In genomic region chr17:39208893-39209292, GRCh38 we compare ENCODE assay signal across 9 cellular contexts. TPM values are rescaled to one million over a fixed set of nuclear protein-coding genes. Genes with fewer than 3 reads are reported as not detected.
DNase-seq lines count a peak whose midpoint lies in the region; ATAC-seq and TF ChIP-seq lines count a peak whose summit lies in the region.
"Had no signal": no experiment of that assay in that cellular context is flagged by ENCODE, and none has a peak within 500 bp of the region (broad histone marks: within the 10 kb centered on the region; RNA-seq: fewer than 3 reads in every experiment).

No MANE protein-coding gene starts in this region.

- H3K36me3 ChIP-seq in prostate gland: peaks cover 6 to 10% of the 10 kb centered on the region in 2 donors

- peak; percentile 14 for ATAC-seq in activated CD8-positive, alpha-beta T cell treated with anti-CD3 and anti-CD28 coated beads for 36 hours
- no peak for ATAC-seq in activated CD8-positive, alpha-beta T cell treated with anti-CD3 and anti-CD28 coated beads, Interleukin-2, amount 10 ng/mL, durations not matched to agents 7 days and 5 days
- no peak for ATAC-seq in activated T-helper 17 cell treated with anti-CD3 and anti-CD28 coated beads, Interleukin-2, amount 50 U/mL, for 72 hours (replicated peaks)
- ATAC-seq in HG03378 (IDR thresholded peaks at IDR 0.05; ENCODE audit: unreplicated experiment): no peak

- peak overlapping the region; percentile 36 for H3K27ac Mint-ChIP-seq in activated CD8-positive, alpha-beta T cell treated with anti-CD3 and anti-CD28 coated beads for 36 hours
- no peak overlapping the region for H3K27ac Mint-ChIP-seq in activated CD8-positive, alpha-beta T cell treated with anti-CD3 and anti-CD28 coated beads, Interleukin-2, amount 10 ng/mL, durations not matched to agents 7 days and 5 days
- no peak overlapping the region for H3K27ac Mint-ChIP-seq in activated T-helper 17 cell treated with anti-CD3 and anti-CD28 coated beads, Interleukin-2, amount 50 U/mL, for 72 hours

- peaks cover 17% of the 10 kb centered on the region for H3K4me1 ChIP-seq in prostate gland (replicated peaks)

- peak overlapping the region; percentile 44 for H3K4me3 Mint-ChIP-seq in activated CD8-positive, alpha-beta T cell treated with anti-CD3 and anti-CD28 coated beads for 36 hours
- no peak overlapping the region for H3K4me3 Mint-ChIP-seq in activated CD8-positive, alpha-beta T cell treated with anti-CD3 and anti-CD28 coated beads, Interleukin-2, amount 10 ng/mL, durations not matched to agents 7 days and 5 days
- peak overlapping the region; percentile 70 for H3K4me3 Mint-ChIP-seq in activated T-helper 17 cell treated with anti-CD3 and anti-CD28 coated beads, Interleukin-2, amount 50 U/mL, for 72 hours

- peaks cover 13% of the 10 kb centered on the region for H3K36me3 Mint-ChIP-seq in activated CD8-positive, alpha-beta T cell treated with anti-CD3 and anti-CD28 coated beads for 36 hours (ENCODE audit: low read depth)
- peaks cover 12% of the 10 kb centered on the region for H3K36me3 Mint-ChIP-seq in activated CD8-positive, alpha-beta T cell treated with anti-CD3 and anti-CD28 coated beads, Interleukin-2, amount 10 ng/mL, durations not matched to agents 7 days and 5 days (ENCODE audit: low read depth)
- peaks cover 14% of the 10 kb centered on the region for H3K36me3 Mint-ChIP-seq in activated T-helper 17 cell treated with anti-CD3 and anti-CD28 coated beads, Interleukin-2, amount 50 U/mL, for 72 hours (ENCODE audit: low read depth)

- peak overlapping the region; percentile 59 to 70 for H3K27ac ChIP-seq in prostate gland

- CTCF ChIA-PET in activated CD8-positive, alpha-beta T cell treated with anti-CD3 and anti-CD28 coated beads for 36 hours (lab: Charles Lee): interaction anchor here (0.9 to 27.4 kb wide), 8 partner anchors 9 to 226 kb away, joined by 3 to 516 read pairs (median 14); partner anchors contain the start of genes ARL5C, RPL19 and STAC2
- CTCF ChIA-PET in activated CD8-positive, alpha-beta T cell treated with anti-CD3 and anti-CD28 coated beads, Interleukin-2, amount 10 ng/mL, durations not matched to agents 7 days and 5 days (lab: Charles Lee): interaction anchor here (0.7 to 8.3 kb wide), 11 partner anchors 9 to 226 kb away, joined by 3 to 187 read pairs (median 5); partner anchors contain the start of genes PLXDC1 and RPL19

- H3K9me3 ChIP-seq in prostate gland: no peaks in the 10 kb centered on the region

- intact Hi-C loops in activated CD8-positive, alpha-beta T cell treated with anti-CD3 and anti-CD28 coated beads for 36 hours (cut with micrococcal nuclease): loop anchor here (10.0 kb wide), 1 partner anchor 196 kb away; the partner anchor contains the start of gene FBXL20
- intact Hi-C loops in prostate gland (cut with DNase I): loop anchor here (5.0 kb wide), 1 partner anchor 33 kb away; no protein-coding TSS in a partner anchor

- WGBS in prostate gland: 63% methylated on average over 8 of the region's 8 CpGs

- no peaks in the 10 kb centered on the region for H3K27me3 Mint-ChIP-seq in activated CD8-positive, alpha-beta T cell treated with anti-CD3 and anti-CD28 coated beads for 36 hours
- peaks cover 8% of the 10 kb centered on the region for H3K27me3 Mint-ChIP-seq in activated CD8-positive, alpha-beta T cell treated with anti-CD3 and anti-CD28 coated beads, Interleukin-2, amount 10 ng/mL, durations not matched to agents 7 days and 5 days (ENCODE audit: low read depth)
- no peaks in the 10 kb centered on the region for H3K27me3 Mint-ChIP-seq in activated T-helper 17 cell treated with anti-CD3 and anti-CD28 coated beads, Interleukin-2, amount 50 U/mL, for 72 hours

- peak; percentile 69 for DNase-seq in activated CD8-positive, alpha-beta T cell treated with anti-CD3 and anti-CD28 coated beads for 36 hours
- no peak for DNase-seq in activated CD8-positive, alpha-beta T cell treated with anti-CD3 and anti-CD28 coated beads, Interleukin-2, amount 10 ng/mL, durations not matched to agents 7 days and 5 days
- peak in 45 of 76 experiments; percentile 9 to 65 (median 42) for DNase-seq in HUDEP-2 (lab: John Stamatoyannopoulos, UW; ENCODE audit: unreplicated experiment in 76 of 76)
- DNase-seq in prostate gland (ENCODE audit: low spot score): no peak
- DNase-seq in KG1 (lab: John Stamatoyannopoulos, UW): no peak
- no peak for DNase-seq in activated CD4-positive, alpha-beta T cell treated with anti-CD3 and anti-CD28 coated beads, Interleukin-2, amount 50 U/mL, for 48 hours

- POLR2A ChIA-PET in activated CD8-positive, alpha-beta T cell treated with anti-CD3 and anti-CD28 coated beads for 36 hours (lab: Charles Lee): interaction anchor here (1.3 to 2.8 kb wide), 8 partner anchors 9 to 56 kb away, joined by 3 to 16 read pairs (median 6); partner anchors contain the start of gene RPL19
- POLR2A ChIA-PET in activated CD8-positive, alpha-beta T cell treated with anti-CD3 and anti-CD28 coated beads, Interleukin-2, amount 10 ng/mL, durations not matched to agents 7 days and 5 days (lab: Charles Lee): interaction anchor here (0.9 to 1.8 kb wide), 3 partner anchors 9 to 30 kb away, joined by 3 to 9 read pairs (median 4); partner anchors contain the start of gene RPL19

- peaks cover 42% of the 10 kb centered on the region for H3K4me1 Mint-ChIP-seq in activated CD8-positive, alpha-beta T cell treated with anti-CD3 and anti-CD28 coated beads for 36 hours (ENCODE audit: low read depth)
- peaks cover 35% of the 10 kb centered on the region for H3K4me1 Mint-ChIP-seq in activated CD8-positive, alpha-beta T cell treated with anti-CD3 and anti-CD28 coated beads, Interleukin-2, amount 10 ng/mL, durations not matched to agents 7 days and 5 days (ENCODE audit: low read depth)
- peaks cover 8% of the 10 kb centered on the region for H3K4me1 Mint-ChIP-seq in activated T-helper 17 cell treated with anti-CD3 and anti-CD28 coated beads, Interleukin-2, amount 50 U/mL, for 72 hours

- H3K4me3 ChIP-seq in prostate gland: no peak overlapping the region

- H3K9me3 Mint-ChIP-seq in activated CD8-positive, alpha-beta T cell treated with anti-CD3 and anti-CD28 coated beads for 36 hours: no peaks in the 10 kb centered on the region
- H3K9me3 Mint-ChIP-seq in activated CD8-positive, alpha-beta T cell treated with anti-CD3 and anti-CD28 coated beads, Interleukin-2, amount 10 ng/mL, durations not matched to agents 7 days and 5 days (ENCODE audit: insufficient read depth): no peaks in the 10 kb centered on the region
- H3K9me3 Mint-ChIP-seq in activated T-helper 17 cell treated with anti-CD3 and anti-CD28 coated beads, Interleukin-2, amount 50 U/mL, for 72 hours: no peaks in the 10 kb centered on the region

- no peak for TF ChIP-seq POLR2A in prostate gland (IDR thresholded peaks at IDR 0.05)

- H3K27me3 ChIP-seq in prostate gland (replicated peaks; ENCODE audit: insufficient read depth): no peaks in the 10 kb centered on the region

- TF ChIP-seq CTCF in activated CD8-positive, alpha-beta T cell treated with anti-CD3 and anti-CD28 coated beads for 36 hours (IDR thresholded peaks at IDR 0.05): no peak
- TF ChIP-seq CTCF in prostate gland (IDR thresholded peaks at IDR 0.05): no peak

RNA-seq across cellular contexts. Expression of gene RPL19, which starts 8.8 kb away (rescaled TPM):
- total RNA-seq in activated CD8-positive, alpha-beta T cell treated with anti-CD3 and anti-CD28 coated beads for 36 hours: 1,000 to 10,000 TPM; 3,130 to 3,175 TPM
- 1,000 to 10,000 TPM; 1,896 to 1,946 TPM for total RNA-seq in activated CD8-positive, alpha-beta T cell treated with anti-CD3 and anti-CD28 coated beads, Interleukin-2, amount 10 ng/mL, durations not matched to agents 7 days and 5 days
- 1,000 to 10,000 TPM; 2,432 to 2,485 TPM for total RNA-seq in activated T-helper 17 cell treated with anti-CD3 and anti-CD28 coated beads, Interleukin-2, amount 50 U/mL, for 72 hours
- total RNA-seq in prostate gland: 1,000 to 10,000 TPM; 2,194 to 3,634 TPM

RNA-seq across cellular contexts. Expression of gene CACNB1, which starts 11.4 kb away (rescaled TPM):
- total RNA-seq in activated CD8-positive, alpha-beta T cell treated with anti-CD3 and anti-CD28 coated beads for 36 hours: 10 to 100 TPM; 13.1 to 14.2 TPM
- total RNA-seq in activated CD8-positive, alpha-beta T cell treated with anti-CD3 and anti-CD28 coated beads, Interleukin-2, amount 10 ng/mL, durations not matched to agents 7 days and 5 days: 10 to 100 TPM; 22.1 to 23.2 TPM
- total RNA-seq in activated T-helper 17 cell treated with anti-CD3 and anti-CD28 coated beads, Interleukin-2, amount 50 U/mL, for 72 hours: 10 to 100 TPM; 22.6 to 24.2 TPM
- total RNA-seq in prostate gland: 10 to 100 TPM in 1 of 2 donors, 1 to 10 TPM in 1; 3.4 to 17.8 TPM

RNA-seq across cellular contexts. Expression of gene STAC2, which starts 16.9 kb away (rescaled TPM):
- under 1 TPM; 0.47 to 0.56 TPM for total RNA-seq in activated CD8-positive, alpha-beta T cell treated with anti-CD3 and anti-CD28 coated beads for 36 hours
- total RNA-seq in activated CD8-positive, alpha-beta T cell treated with anti-CD3 and anti-CD28 coated beads, Interleukin-2, amount 10 ng/mL, durations not matched to agents 7 days and 5 days: not detected
- total RNA-seq in activated T-helper 17 cell treated with anti-CD3 and anti-CD28 coated beads, Interleukin-2, amount 50 U/mL, for 72 hours: not detected
- total RNA-seq in prostate gland: 1 to 10 TPM; 3.9 to 4.8 TPM
- total RNA-seq: lung microvascular endothelial cell had no signal

RNA-seq across cellular contexts. Expression of gene ARL5C, which starts 42.9 kb away (rescaled TPM):
- not detected for total RNA-seq in activated CD8-positive, alpha-beta T cell treated with anti-CD3 and anti-CD28 coated beads for 36 hours
- not detected for total RNA-seq in activated CD8-positive, alpha-beta T cell treated with anti-CD3 and anti-CD28 coated beads, Interleukin-2, amount 10 ng/mL, durations not matched to agents 7 days and 5 days
- not detected for total RNA-seq in activated T-helper 17 cell treated with anti-CD3 and anti-CD28 coated beads, Interleukin-2, amount 50 U/mL, for 72 hours
- not detected for total RNA-seq in prostate gland
- total RNA-seq: lung microvascular endothelial cell had no signal

RNA-seq across cellular contexts. Expression of gene PLXDC1, which starts 57.5 kb away (rescaled TPM):
- total RNA-seq in activated CD8-positive, alpha-beta T cell treated with anti-CD3 and anti-CD28 coated beads for 36 hours: 1 to 10 TPM; 1.7 to 2.4 TPM
- 1 to 10 TPM; 3.3 to 3.9 TPM for total RNA-seq in activated CD8-positive, alpha-beta T cell treated with anti-CD3 and anti-CD28 coated beads, Interleukin-2, amount 10 ng/mL, durations not matched to agents 7 days and 5 days
- total RNA-seq in activated T-helper 17 cell treated with anti-CD3 and anti-CD28 coated beads, Interleukin-2, amount 50 U/mL, for 72 hours: 1 to 10 TPM in 1 of 2 donors, under 1 TPM in 1; 0.41 to 2.1 TPM
- 1 to 10 TPM; 3.9 to 5.4 TPM for total RNA-seq in prostate gland
- total RNA-seq: lung microvascular endothelial cell had no signal

Comparison
In these comparisons a context has a peak if more than half of its experiments do, and no peak if none do; other contexts are left out.
1. DNase-seq: peak in activated CD8-positive, alpha-beta T cell treated with anti-CD3 and anti-CD28 coated beads for 36 hours (single experiment) and HUDEP-2 (45 of 76); none in activated CD8-positive, alpha-beta T cell treated with anti-CD3 and anti-CD28 coated beads, Interleukin-2, amount 10 ng/mL, durations not matched to agents 7 days and 5 days (single experiment), prostate gland (single experiment), KG1 (single experiment) and activated CD4-positive, alpha-beta T cell treated with anti-CD3 and anti-CD28 coated beads, Interleukin-2, amount 50 U/mL, for 48 hours (0 of 2).